22 cellular contexts compared by ENCODE assay signal in the genomic region with DNA sequence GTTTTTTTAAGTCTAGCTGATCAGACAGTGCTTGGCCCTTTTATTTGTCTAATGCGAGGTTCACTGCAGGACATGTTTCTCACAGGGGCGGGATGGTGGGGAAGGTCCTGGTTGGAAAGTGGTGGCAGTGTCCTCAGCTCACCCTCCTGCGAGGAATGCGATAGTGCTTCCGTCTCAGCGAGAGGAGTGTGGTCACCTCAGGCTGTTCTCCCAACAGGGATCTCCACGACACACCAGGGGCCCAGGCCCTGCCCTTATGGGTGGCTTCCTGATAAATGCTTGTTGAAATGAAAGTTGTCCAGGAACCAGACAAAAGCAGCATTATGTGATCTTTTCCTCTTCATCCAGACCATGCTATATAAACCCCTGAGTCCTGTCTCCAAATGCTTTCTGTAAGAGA.
A peak's percentile ranks its signal among the peaks of the same experiment; 100 is the strongest.
DNase-seq lines count a peak whose midpoint lies in the region; ATAC-seq, FAIRE-seq and TF ChIP-seq lines count a peak whose summit lies in the region.
"Had no signal": no experiment of that assay in that cellular context is flagged by ENCODE, and none has a peak within 500 bp of the region (broad histone marks: within the 10 kb centered on the region; RNA-seq: fewer than 3 reads in every experiment).

No MANE protein-coding gene starts in this region.

- peak overlapping the region; percentile 61 for H2AFZ ChIP-seq in K562 (ENCODE audit: low read depth, low read length)

- peaks cover 4% of the 10 kb centered on the region for H3K4me1 Mint-ChIP-seq in activated naive CD8-positive, alpha-beta T cell treated with anti-CD3 and anti-CD28 coated beads for 36 hours
- H3K4me1 Mint-ChIP-seq in activated naive CD8-positive, alpha-beta T cell treated with anti-CD3 and anti-CD28 coated beads, Interleukin-2, amount 50 U/mL, for 24 hours, result peaks cover 4% of the 10 kb centered on the region
- peaks cover 46% of the 10 kb centered on the region for H3K4me1 Mint-ChIP-seq in stimulated activated memory B cell treated with anti-CD40 and anti-IgM and Interleukin-4, amounts not matched to agents 10 μg/mL and 1 μg/mL and 100 μg/mL, for 72 hours

- no peaks in the 10 kb centered on the region for H3K27me3 Mint-ChIP-seq in activated naive CD8-positive, alpha-beta T cell treated with anti-CD3 and anti-CD28 coated beads for 36 hours
- H3K27me3 Mint-ChIP-seq in activated naive CD8-positive, alpha-beta T cell treated with anti-CD3 and anti-CD28 coated beads, Interleukin-2, amount 50 U/mL, for 24 hours, result no peaks in the 10 kb centered on the region
- H3K27me3 Mint-ChIP-seq in stimulated activated memory B cell treated with anti-CD40 and anti-IgM and Interleukin-4, amounts not matched to agents 10 μg/mL and 1 μg/mL and 100 μg/mL, for 72 hours, result no peaks in the 10 kb centered on the region
- H3K27me3 Mint-ChIP-seq: activated B cell treated with CpG ODN at 0.5 μM for 24 hours; natural killer cell treated with Interleukin-12 subunit alpha and Interleukin-12 subunit beta and Interleukin-15 and Interleukin-18, amount 100 ng/mL, for 72 hours; stimulated activated naive CD8-positive, alpha-beta T cell treated with anti-CD3 and anti-CD28 coated beads, Interleukin-15, Interleukin-2, amounts not matched to agents 100 ng/mL and 50 ng/mL, for 24 hours; T-cell had no signal

- DNase-seq in activated naive CD8-positive, alpha-beta T cell treated with anti-CD3 and anti-CD28 coated beads for 36 hours, result no peak
- DNase-seq in activated naive CD8-positive, alpha-beta T cell treated with anti-CD3 and anti-CD28 coated beads, Interleukin-2, amount 50 U/mL, for 24 hours, result no peak
- DNase-seq in K562 (ENCODE audit: extremely low read depth in 1 of 4, low spot score in 3 of 4) (peak; percentile 52 to 85 (median 70)), medulla oblongata (ENCODE audit: extremely low spot score) (peak; percentile 41), SIG-M5 (lab: John Stamatoyannopoulos, UW) (no peak), D721Med (ENCODE audit: insufficient read length, low spot score) (no peak), dedifferentiated amniotic fluid mesenchymal stem cell (ENCODE audit: extremely low spot score) (no peak)
- DNase-seq: activated B cell treated with CpG ODN at 0.5 μM for 24 hours, cerebellar nuclear complex, DMS79, HFFc6, NCI-H1436, NCI-H345, RPMI8226, T-cell had no signal

- no peaks in the 10 kb centered on the region for H3K27me3 ChIP-seq in K562 (ENCODE audit: control insufficient read depth in 2 of 2, insufficient read depth in 2 of 2, low read length in 2 of 2)
- H3K27me3 ChIP-seq: adrenal gland had no signal

- H3K27ac Mint-ChIP-seq in activated naive CD8-positive, alpha-beta T cell treated with anti-CD3 and anti-CD28 coated beads for 36 hours, result peak overlapping the region; percentile 43
- no peak overlapping the region for H3K27ac Mint-ChIP-seq in activated naive CD8-positive, alpha-beta T cell treated with anti-CD3 and anti-CD28 coated beads, Interleukin-2, amount 50 U/mL, for 24 hours
- H3K27ac Mint-ChIP-seq in stimulated activated memory B cell treated with anti-CD40 and anti-IgM and Interleukin-4, amounts not matched to agents 10 μg/mL and 1 μg/mL and 100 μg/mL, for 72 hours, result peak overlapping the region; percentile 43
- H3K27ac Mint-ChIP-seq: activated B cell treated with CpG ODN at 0.5 μM for 24 hours; activated T-helper 2 cell treated with anti-CD3 and anti-CD28 coated beads, Interferon-gamma antibody, Interleukin-2, Interleukin-4, amounts not matched to agents 10 μg/mL and 5 μg/mL and 100 μg/mL, durations not matched to agents 14 hours and 24 hours and 36 hours; HFFc6; natural killer cell treated with Interleukin-12 subunit alpha and Interleukin-12 subunit beta and Interleukin-15 and Interleukin-18, amount 100 ng/mL, for 72 hours; stimulated activated naive CD8-positive, alpha-beta T cell treated with anti-CD3 and anti-CD28 coated beads, Interleukin-15, Interleukin-2, amounts not matched to agents 100 ng/mL and 50 ng/mL, for 24 hours had no signal

- peaks cover 7% of the 10 kb centered on the region for H3K36me3 Mint-ChIP-seq in activated naive CD8-positive, alpha-beta T cell treated with anti-CD3 and anti-CD28 coated beads for 36 hours
- peaks cover 20% of the 10 kb centered on the region for H3K36me3 Mint-ChIP-seq in activated naive CD8-positive, alpha-beta T cell treated with anti-CD3 and anti-CD28 coated beads, Interleukin-2, amount 50 U/mL, for 24 hours (ENCODE audit: low read depth)
- peaks cover 59% of the 10 kb centered on the region for H3K36me3 Mint-ChIP-seq in stimulated activated memory B cell treated with anti-CD40 and anti-IgM and Interleukin-4, amounts not matched to agents 10 μg/mL and 1 μg/mL and 100 μg/mL, for 72 hours
- H3K36me3 Mint-ChIP-seq: natural killer cell treated with Interleukin-12 subunit alpha and Interleukin-12 subunit beta and Interleukin-15 and Interleukin-18, amount 100 ng/mL, for 72 hours had no signal

- H3K4me2 ChIP-seq in K562 (ENCODE audit: insufficient read depth, low read length), result peak overlapping the region; percentile 76

- TF ChIP-seq POLR2A in K562 (conservative IDR thresholded peaks at IDR 0.05), result no peak

- peak overlapping the region; percentile 66 to 87 for H3K9ac ChIP-seq in K562 (ENCODE audit: insufficient read depth in 1 of 2, low read depth in 2 of 2, low read length in 2 of 2)

- POLR2A ChIA-PET in K562 (lab: Yijun Ruan, JAX), result interaction anchor here (0.5 to 2.3 kb wide), 6 partner anchors 9 to 249 kb away, joined by 3 to 7 read pairs (median 3); no protein-coding TSS in a partner anchor

- CTCF ChIA-PET in K562 (lab: Yijun Ruan, JAX; ENCODE audit: low intra/inter-chr PET ratio), result no interaction called here

- BruUV-seq in K562 (replicated peaks; lab: Mats Ljungman, UMichigan), result no TSS peak

- FAIRE-seq in K562 (lab: Jason Lieb, UNC) (peak; percentile 95), D721Med (lab: Jason Lieb, UNC) (no peak)
- FAIRE-seq: urothelium cell line had no signal

- peak; percentile 63 for TF ChIP-seq EP300 in K562 (IDR thresholded peaks at IDR 0.05; ENCODE audit: low read length)

- no peaks in the 10 kb centered on the region for H3K9me1 ChIP-seq in K562 (ENCODE audit: control insufficient read depth, insufficient read depth, low read length)

- peaks cover 35% of the 10 kb centered on the region; the same call in 2 of the 3 replicates for H3K36me3 ChIP-seq in K562 (ENCODE audit: control insufficient read depth, insufficient read depth, low read length)

- WGBS in K562 (ENCODE audit: insufficient coverage, low coverage, missing lambda C conversion rate), result 2% methylated on average over 7 of the region's 7 CpGs

- peaks cover 13% of the 10 kb centered on the region for H3K79me2 ChIP-seq in K562 (ENCODE audit: control insufficient read depth, insufficient read depth, low read length)

- no peak overlapping the region for H3K4me3 ChIP-seq in K562
- H3K4me3 ChIP-seq: adrenal gland had no signal

- TF ChIP-seq CTCF in K562 (IDR thresholded peaks at IDR 0.05 in 2 of 3, conservative IDR thresholded peaks at IDR 0.05 in 1 of 3; ENCODE audit: insufficient read depth in 2 of 3, low read depth in 1 of 3, low read length in 3 of 3) (no peak), D721Med (IDR thresholded peaks at IDR 0.05; ENCODE audit: insufficient read depth, missing control alignments) (no peak)

- H4K20me1 ChIP-seq in K562 (replicated peaks; ENCODE audit: control insufficient read depth, insufficient read depth, low read length), result no peaks in the 10 kb centered on the region

- no peaks in the 10 kb centered on the region for H3K9me3 Mint-ChIP-seq in activated naive CD8-positive, alpha-beta T cell treated with anti-CD3 and anti-CD28 coated beads for 36 hours
- no peaks in the 10 kb centered on the region for H3K9me3 Mint-ChIP-seq in activated naive CD8-positive, alpha-beta T cell treated with anti-CD3 and anti-CD28 coated beads, Interleukin-2, amount 50 U/mL, for 24 hours
- no peaks in the 10 kb centered on the region for H3K9me3 Mint-ChIP-seq in stimulated activated memory B cell treated with anti-CD40 and anti-IgM and Interleukin-4, amounts not matched to agents 10 μg/mL and 1 μg/mL and 100 μg/mL, for 72 hours
- H3K9me3 Mint-ChIP-seq: activated B cell treated with CpG ODN at 0.5 μM for 24 hours; activated T-helper 2 cell treated with anti-CD3 and anti-CD28 coated beads, Interferon-gamma antibody, Interleukin-2, Interleukin-4, amounts not matched to agents 10 μg/mL and 5 μg/mL and 100 μg/mL, durations not matched to agents 14 hours and 24 hours and 36 hours; HFFc6; natural killer cell treated with Interleukin-12 subunit alpha and Interleukin-12 subunit beta and Interleukin-15 and Interleukin-18, amount 100 ng/mL, for 72 hours; stimulated activated naive CD8-positive, alpha-beta T cell treated with anti-CD3 and anti-CD28 coated beads, Interleukin-15, Interleukin-2, amounts not matched to agents 100 ng/mL and 50 ng/mL, for 24 hours; T-cell had no signal

- no peak for ATAC-seq in activated naive CD8-positive, alpha-beta T cell treated with anti-CD3 and anti-CD28 coated beads, Interleukin-2, amount 50 U/mL, for 24 hours
- ATAC-seq in K562, result peak; percentile 94
- ATAC-seq in stimulated activated memory B cell treated with anti-CD40 and anti-IgM and Interleukin-4, amounts not matched to agents 10 μg/mL and 1 μg/mL and 100 μg/mL, for 72 hours, result no peak
- ATAC-seq: natural killer cell treated with Interleukin-12 subunit alpha and Interleukin-12 subunit beta and Interleukin-15 and Interleukin-18, amount 100 ng/mL, for 72 hours; T-cell had no signal

- H3K27ac ChIP-seq in K562 (ENCODE audit: extremely low read depth, low read depth, low read length), result peak overlapping the region; percentile 67
- H3K27ac ChIP-seq: adrenal gland, C4-2B had no signal

- TF ChIP-seq RAD21 in K562 (CRISPR knock-in tag; conservative IDR thresholded peaks at IDR 0.05 in 1 of 2, IDR thresholded peaks at IDR 0.05 in 1 of 2), result peak; percentile 6 to 42; a peak in 2 of 4 replicates

- in situ Hi-C loops in K562 (cut with MboI), result no loop called here

- peaks cover 28 to 33% of the 10 kb centered on the region in 2 experiments for H3K4me1 ChIP-seq in K562 (replicated peaks in 1 of 2; ENCODE audit: control insufficient read depth in 2 of 2, insufficient read depth in 2 of 2, low read length in 2 of 2)
- H3K4me1 ChIP-seq: adrenal gland had no signal

- intact Hi-C loops in K562 (cut with micrococcal nuclease), result loop anchor here (1.0 to 5.0 kb wide), 2 partner anchors 28 to 45 kb away; no protein-coding TSS in a partner anchor

- no peak overlapping the region for H3K4me3 Mint-ChIP-seq in activated naive CD8-positive, alpha-beta T cell treated with anti-CD3 and anti-CD28 coated beads for 36 hours
- H3K4me3 Mint-ChIP-seq in activated naive CD8-positive, alpha-beta T cell treated with anti-CD3 and anti-CD28 coated beads, Interleukin-2, amount 50 U/mL, for 24 hours, result no peak overlapping the region
- H3K4me3 Mint-ChIP-seq in stimulated activated memory B cell treated with anti-CD40 and anti-IgM and Interleukin-4, amounts not matched to agents 10 μg/mL and 1 μg/mL and 100 μg/mL, for 72 hours, result no peak overlapping the region
- H3K4me3 Mint-ChIP-seq: activated B cell treated with CpG ODN at 0.5 μM for 24 hours; HFFc6; natural killer cell treated with Interleukin-12 subunit alpha and Interleukin-12 subunit beta and Interleukin-15 and Interleukin-18, amount 100 ng/mL, for 72 hours; stimulated activated naive CD8-positive, alpha-beta T cell treated with anti-CD3 and anti-CD28 coated beads, Interleukin-15, Interleukin-2, amounts not matched to agents 100 ng/mL and 50 ng/mL, for 24 hours; T-cell had no signal

- H3K9me3 ChIP-seq in K562 (replicated peaks; ENCODE audit: control insufficient read depth, insufficient read depth, low read depth, low read length), result no peaks in the 10 kb centered on the region
- H3K9me3 ChIP-seq: adrenal gland had no signal

Comparison
In these comparisons a context has a peak if more than half of its experiments do, and no peak if none do; other contexts are left out.
1. DNase-seq: peak in K562 (4 of 4) and medulla oblongata (single experiment); none in activated naive CD8-positive, alpha-beta T cell treated with anti-CD3 and anti-CD28 coated beads for 36 hours (single experiment), activated naive CD8-positive, alpha-beta T cell treated with anti-CD3 and anti-CD28 coated beads, Interleukin-2, amount 50 U/mL, for 24 hours (single experiment), SIG-M5 (single experiment), D721Med (single experiment) and dedifferentiated amniotic fluid mesenchymal stem cell (single experiment).